Comparison of ENCODE assay signal across 1 cellular context in the genomic region with DNA sequence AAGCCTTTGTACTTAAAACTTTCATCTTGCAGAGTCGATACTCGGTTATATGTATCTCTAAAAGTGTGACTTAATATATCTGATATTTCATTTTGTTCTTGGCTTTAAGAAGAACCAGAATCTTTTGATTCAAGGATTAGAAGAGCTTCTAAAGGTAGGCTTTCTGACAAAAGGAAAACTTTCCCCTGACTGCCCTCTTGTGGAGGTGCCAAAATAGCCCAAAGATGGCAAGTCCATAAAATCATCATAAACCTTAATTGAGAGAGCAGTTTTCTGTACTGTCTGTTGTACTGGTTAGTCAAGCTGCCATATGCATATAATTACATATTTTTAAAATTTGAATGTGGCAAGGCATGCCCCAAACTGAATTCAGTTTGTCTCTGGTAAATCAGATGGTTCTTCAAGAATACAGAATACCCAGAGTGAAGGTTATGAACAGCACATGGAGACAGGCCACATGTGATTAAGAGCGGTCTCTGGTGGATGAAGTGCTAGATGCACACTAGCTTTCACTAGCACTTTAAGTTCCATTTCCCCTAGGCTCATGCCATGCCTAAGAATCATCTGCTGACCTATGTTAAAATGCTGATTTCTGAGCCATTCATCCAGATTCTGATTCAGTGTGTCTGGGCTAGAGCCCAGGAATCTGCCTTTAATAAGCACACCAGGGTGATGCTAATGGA.
TF ChIP-seq lines count a peak whose summit lies in the region.

No MANE protein-coding gene starts in this region.

TF ChIP-seq in GM23338, 12 proteins besides CTCF, POLR2A, EP300 and RAD21 (continued from another document):
- TF ChIP-seq ZNF462 (CRISPR knock-in tag; IDR thresholded peaks at IDR 0.05) (no peak), EZH2phosphoT487 (IDR thresholded peaks at IDR 0.05; ENCODE audit: unreplicated experiment) (no peak), ZNF331 (CRISPR knock-in tag; IDR thresholded peaks at IDR 0.05; ENCODE audit: low read depth) (no peak), REST (IDR thresholded peaks at IDR 0.05; ENCODE audit: unreplicated experiment) (no peak), JUNB (IDR thresholded peaks at IDR 0.05; ENCODE audit: unreplicated experiment) (no peak), STAT1 (IDR thresholded peaks at IDR 0.05; ENCODE audit: unreplicated experiment) (no peak), ZNF114 (CRISPR knock-in tag; IDR thresholded peaks at IDR 0.05) (no peak), EZH2 (IDR thresholded peaks at IDR 0.05; ENCODE audit: low read depth, unreplicated experiment) (no peak), NANOG (IDR thresholded peaks at IDR 0.05; ENCODE audit: borderline replicate concordance) (no peak), POLR2AphosphoS5 (IDR thresholded peaks at IDR 0.05; ENCODE audit: low read depth) (no peak)
TF ChIP-seq in GM23338: peak in this region for 0.
